ENCODE assay signal across 20 cellular contexts in genomic region chr7:147833549-147833948, GRCh38.
A peak's percentile ranks its signal among the peaks of the same experiment; 100 is the strongest.
DNase-seq lines count a peak whose midpoint lies in the region; ATAC-seq and TF ChIP-seq lines count a peak whose summit lies in the region.
"Had no signal": no experiment of that assay in that cellular context is flagged by ENCODE, and none has a peak within 500 bp of the region (broad histone marks: within the 10 kb centered on the region; RNA-seq: fewer than 3 reads in every experiment).

No MANE protein-coding gene starts in this region.

- no peak overlapping the region for H3K23ac ChIP-seq in H9 (ENCODE audit: insufficient read length, low read depth, low read length)

- no peak overlapping the region for H3K18ac ChIP-seq in H9 (ENCODE audit: insufficient read length, low read depth, low read length)

- H4K20me1 ChIP-seq in H9 (ENCODE audit: control insufficient read depth, insufficient read depth, insufficient read length) = no peaks in the 10 kb centered on the region

- ATAC-seq in CD8-positive, alpha-beta T cell = no peak
- ATAC-seq: heart left ventricle; right cardiac atrium; stimulated activated naive CD8-positive, alpha-beta T cell treated with anti-CD3 and anti-CD28 coated beads, Interleukin-15, Interleukin-2, amounts not matched to agents 100 U/mL and 50 U/mL, for 24 hours had no signal

- no peak overlapping the region for H3K56ac ChIP-seq in H9 (ENCODE audit: insufficient read length, low read depth, low read length)

- H3K4me1 ChIP-seq in H9 (ENCODE audit: insufficient read depth, low read length) (no peaks in the 10 kb centered on the region), iPS DF 6.9 (ENCODE audit: control insufficient read depth, insufficient read depth, low read length) (no peaks in the 10 kb centered on the region)
- no peaks in the 10 kb centered on the region for H3K4me1 ChIP-seq in CD8-positive, alpha-beta T cell (ENCODE audit: insufficient read depth, low read length)
- H3K4me1 ChIP-seq: heart left ventricle had no signal

- no CpG with 5 or more reads among the region's 5 CpGs for WGBS in H9 (ENCODE audit: extremely low coverage, insufficient read length, low lambda C conversion rate)
- WGBS in iPS DF 6.9 (ENCODE audit: insufficient coverage, insufficient read length) = no CpG with 5 or more reads among the region's 5 CpGs

- no peak overlapping the region for H3K9ac ChIP-seq in H9 (ENCODE audit: extremely low read depth, insufficient read length, low read length)

- H2AFZ ChIP-seq in H9 (ENCODE audit: low read length) = peak overlapping the region; percentile 99

- H3K9me3 ChIP-seq in H9 (ENCODE audit: control insufficient read depth, low read depth, low read length) = no peaks in the 10 kb centered on the region
- no peaks in the 10 kb centered on the region; the same call in 1 of the 2 replicates for H3K9me3 ChIP-seq in iPS DF 6.9 (ENCODE audit: control insufficient read depth, insufficient read depth, low read length)
- H3K9me3 ChIP-seq in CD8-positive, alpha-beta T cell (ENCODE audit: low read length) = no peaks in the 10 kb centered on the region

- H3K4ac ChIP-seq in H9 (ENCODE audit: low read depth, low read length) = no peak overlapping the region

- H4K91ac ChIP-seq in H9 (ENCODE audit: insufficient read length, low read depth, low read length) = no peak overlapping the region

- no peak overlapping the region for H4K8ac ChIP-seq in H9 (replicated peaks; ENCODE audit: insufficient read length, low read depth, low read length)

- H4K5ac ChIP-seq in H9 (ENCODE audit: insufficient read length, low read depth, low read length) = no peak overlapping the region

- H3K27me3 ChIP-seq in H9 (ENCODE audit: insufficient read depth, low read length) (no peaks in the 10 kb centered on the region), iPS DF 6.9 (ENCODE audit: control insufficient read depth, insufficient read depth, low read length) (no peaks in the 10 kb centered on the region)
- no peaks in the 10 kb centered on the region for H3K27me3 ChIP-seq in CD8-positive, alpha-beta T cell (ENCODE audit: insufficient read depth, low read length)
- H3K27me3 ChIP-seq: heart left ventricle had no signal

- H3T11ph ChIP-seq in H9 (ENCODE audit: low read length) = no peak overlapping the region

- no peaks in the 10 kb centered on the region for H3K36me3 ChIP-seq in iPS DF 6.9 (ENCODE audit: control insufficient read depth, insufficient read depth, low read length)
- no peaks in the 10 kb centered on the region for H3K36me3 ChIP-seq in CD8-positive, alpha-beta T cell (ENCODE audit: insufficient read depth, low read length)
- H3K36me3 ChIP-seq: heart left ventricle had no signal

- peaks cover 0 to 5% of the 10 kb centered on the region in 2 experiments; a peak in 2 of 4 replicates for H3K4me1 Mint-ChIP-seq in H9
- no peaks in the 10 kb centered on the region for H3K4me1 Mint-ChIP-seq in CD8-positive, alpha-beta T cell (ENCODE audit: low read depth)

- H3K27ac Mint-ChIP-seq in H9 = no peak overlapping the region
- H3K27ac Mint-ChIP-seq in CD8-positive, alpha-beta T cell = no peak overlapping the region

- DNase-seq in A172 (ENCODE audit: low spot score) (peak; percentile 3), H9 (peak; percentile 74), RPMI7951 (ENCODE audit: low read depth) (peak; percentile 1), iPS DF 6.9 (ENCODE audit: low read depth, low spot score) (peak; percentile 37), mucosa of gallbladder (ENCODE audit: low spot score) (no peak), NCI-H1694 (lab: John Stamatoyannopoulos, UW) (no peak), GM20000 (ENCODE audit: low spot score) (no peak)
- no peak for DNase-seq in CD8-positive, alpha-beta T cell
- DNase-seq: activated CD4-positive, alpha-beta T cell treated with anti-CD3 and anti-CD28 coated beads for 4 hours; activated effector memory CD4-positive, alpha-beta T cell treated with anti-CD3 and anti-CD28 coated beads, Interleukin-2, amount 50 U/mL, for 16 hours; central memory CD4-positive, alpha-beta T cell; effector CD8-positive, alpha-beta T cell; GF-D8; heart left ventricle; kidney glomerular epithelial cell; NCI-H226; right cardiac atrium; stimulated activated naive CD8-positive, alpha-beta T cell treated with anti-CD3 and anti-CD28 coated beads, Interleukin-15, Interleukin-2, amounts not matched to agents 100 U/mL and 50 U/mL, for 24 hours had no signal

- H3K4me2 ChIP-seq in H9 (ENCODE audit: insufficient read depth, insufficient read length, low read length) = no peak overlapping the region

- intact Hi-C loops in CD8-positive, alpha-beta T cell (cut with DNase I, micrococcal nuclease) = no loop called here

- TF ChIP-seq CTCF in H9 (conservative IDR thresholded peaks at IDR 0.05) (no peak), GM20000 (IDR thresholded peaks at IDR 0.05; ENCODE audit: extremely low read depth, missing control alignments) (no peak)
- TF ChIP-seq CTCF in CD8-positive, alpha-beta T cell (IDR thresholded peaks at IDR 0.05) = no peak

- no peak overlapping the region for H2BK15ac ChIP-seq in H9 (ENCODE audit: low read depth, low read length)

- H3K14ac ChIP-seq in H9 (ENCODE audit: insufficient read depth, low read length) = no peak overlapping the region

- H2BK5ac ChIP-seq in H9 (ENCODE audit: insufficient read length, low read length) = no peak overlapping the region

- CTCF ChIA-PET in CD8-positive, alpha-beta T cell (lab: Charles Lee) = interaction anchor here (0.6 kb wide), 1 partner anchor 13 kb away, joined by 3 read pairs; no protein-coding TSS in a partner anchor

- H3K23me2 ChIP-seq in H9 (ENCODE audit: insufficient read length, low read depth, low read length, poor library complexity, severe bottlenecking) = peaks cover 4% of the 10 kb centered on the region

- no peak overlapping the region for H3K4me3 Mint-ChIP-seq in H9
- H3K4me3 Mint-ChIP-seq in CD8-positive, alpha-beta T cell = no peak overlapping the region

- no peak overlapping the region for H3K4me3 ChIP-seq in iPS DF 6.9 (ENCODE audit: low read length)
- H3K4me3 ChIP-seq in CD8-positive, alpha-beta T cell (ENCODE audit: low read depth, low read length) = no peak overlapping the region
- H3K4me3 ChIP-seq: heart left ventricle, SK-N-MC had no signal

- no peaks in the 10 kb centered on the region for H3K79me1 ChIP-seq in H9 (ENCODE audit: insufficient read depth, low read depth, low read length, poor library complexity, severe bottlenecking)

- POLR2A ChIA-PET in CD8-positive, alpha-beta T cell (lab: Charles Lee) = no interaction called here

- H2AK5ac ChIP-seq in H9 (ENCODE audit: insufficient read length, low read length) = no peak overlapping the region

- H2BK120ac ChIP-seq in H9 (ENCODE audit: low read depth, low read length, poor library complexity, severe bottlenecking) = no peak overlapping the region

- no peak overlapping the region for H2BK20ac ChIP-seq in H9 (ENCODE audit: low read depth, low read length, poor library complexity, severe bottlenecking)

- no peak overlapping the region for H2BK12ac ChIP-seq in H9 (ENCODE audit: insufficient read length, low read depth, low read length)

- no peaks in the 10 kb centered on the region for H3K79me2 ChIP-seq in H9 (ENCODE audit: insufficient read depth, low read length)

- H3K27me3 Mint-ChIP-seq in H9 (ENCODE audit: low read depth) = no peaks in the 10 kb centered on the region; the same call in 1 of the 2 replicates
- no peaks in the 10 kb centered on the region for H3K27me3 Mint-ChIP-seq in CD8-positive, alpha-beta T cell (ENCODE audit: low read depth)

- H3K9me3 Mint-ChIP-seq in H9 = peaks cover 17 to 26% of the 10 kb centered on the region in 2 experiments
- peaks cover 6% of the 10 kb centered on the region for H3K9me3 Mint-ChIP-seq in CD8-positive, alpha-beta T cell

- H3K36me3 Mint-ChIP-seq in H9 (ENCODE audit: insufficient read depth in 1 of 3, low read depth in 3 of 3) = peaks cover 12 to 17% (median 17%) of the 10 kb centered on the region in 3 experiments; a peak in 6 of 7 replicates
- no peaks in the 10 kb centered on the region for H3K36me3 Mint-ChIP-seq in CD8-positive, alpha-beta T cell

- H3K27ac ChIP-seq in H9 (ENCODE audit: insufficient read length, low read depth, low read length) = no peak overlapping the region
- H3K27ac ChIP-seq in iPS DF 6.9 (ENCODE audit: low read length) = no peak overlapping the region
- no peak overlapping the region for H3K27ac ChIP-seq in CD8-positive, alpha-beta T cell (ENCODE audit: low read depth, low read length)
- H3K27ac ChIP-seq: heart left ventricle, HL-60, SK-N-MC had no signal

Comparison
In these comparisons a context has a peak if more than half of its experiments do, and no peak if none do; other contexts are left out.
1. DNase-seq: peak in A172 (single experiment), H9 (single experiment), RPMI7951 (single experiment) and iPS DF 6.9 (single experiment); none in CD8-positive, alpha-beta T cell (0 of 7), mucosa of gallbladder (single experiment), NCI-H1694 (single experiment) and GM20000 (single experiment).